Comparison of ENCODE assay signal across 9 cellular contexts in genomic region chr14:93939304-93940229, GRCh38. TPM values are rescaled to one million over a fixed set of nuclear protein-coding genes. Genes with fewer than 3 reads are reported as not detected.
DNase-seq lines count a peak whose midpoint lies in the region; ATAC-seq lines count a peak whose summit lies in the region.
"Had no signal": no experiment of that assay in that cellular context is flagged by ENCODE, and none has a peak within 500 bp of the region (broad histone marks: within the 10 kb centered on the region; RNA-seq: fewer than 3 reads in every experiment).

No MANE protein-coding gene starts in this region.

- H3K9me3 Mint-ChIP-seq in activated naive CD4-positive, alpha-beta T cell treated with anti-CD3 and anti-CD28 coated beads, Interleukin-2, amount 50 U/mL, for 24 hours, result no peaks in the 10 kb centered on the region

- peaks cover 3% of the 10 kb centered on the region for H3K27me3 Mint-ChIP-seq in activated naive CD4-positive, alpha-beta T cell treated with anti-CD3 and anti-CD28 coated beads, Interleukin-2, amount 50 U/mL, for 24 hours

- H3K36me3 Mint-ChIP-seq in activated naive CD4-positive, alpha-beta T cell treated with anti-CD3 and anti-CD28 coated beads, Interleukin-2, amount 50 U/mL, for 24 hours, result no peaks in the 10 kb centered on the region

- DNase-seq in C1 segment of cervical spinal cord (lab: John Stamatoyannopoulos, UW), result peak; percentile 8 to 83 (median 60)
- DNase-seq in SK-MEL-5 (ENCODE audit: low read depth, low spot score), result peak; percentile 80
- DNase-seq in cardiac septum (ENCODE audit: low spot score), result peak; percentile 85
- DNase-seq in posterior vena cava (ENCODE audit: low spot score), result peak; percentile 95
- peak; percentile 87 for DNase-seq in ureter (ENCODE audit: low spot score)

- peak overlapping the region; percentile 60 for H3K4me3 Mint-ChIP-seq in activated naive CD4-positive, alpha-beta T cell treated with anti-CD3 and anti-CD28 coated beads, Interleukin-2, amount 50 U/mL, for 24 hours

- intact Hi-C loops in cardiac septum (cut with DNase I), result loop anchor here (1.0 to 2.0 kb wide), 2 partner anchors 63 to 197 kb away; no protein-coding TSS in a partner anchor
- intact Hi-C loops in posterior vena cava (cut with DNase I), result loop anchor here (2.0 to 10.0 kb wide), 3 partner anchors 59 to 195 kb away; no protein-coding TSS in a partner anchor

- H3K4me1 Mint-ChIP-seq in activated naive CD4-positive, alpha-beta T cell treated with anti-CD3 and anti-CD28 coated beads, Interleukin-2, amount 50 U/mL, for 24 hours, result peaks cover 9% of the 10 kb centered on the region

- ATAC-seq in GM19328 (IDR thresholded peaks at IDR 0.05; ENCODE audit: unreplicated experiment) (peak; percentile 89), HG03442 (IDR thresholded peaks at IDR 0.05; ENCODE audit: unreplicated experiment) (peak; percentile 84)

- in situ Hi-C loops in SK-MEL-5 (cut with HindIII; ENCODE audit: low pct_unique_long_range_greater_than_20kb, low sequenced_read_pairs), result no loop called here

- no peak overlapping the region for H3K27ac Mint-ChIP-seq in activated naive CD4-positive, alpha-beta T cell treated with anti-CD3 and anti-CD28 coated beads, Interleukin-2, amount 50 U/mL, for 24 hours

RNA-seq across cellular contexts. Expression of gene FAM181A, which starts 12.4 kb away (rescaled TPM):
- total RNA-seq in SK-MEL-5 (2014; rRNA removed; shearing (Covaris generic)), result not detected in 2 replicates
- not detected in 2 replicates for polyA plus RNA-seq in SK-MEL-5 (2015; cell fraction: cytosol; rRNA removed)
- not detected in 2 replicates for polyA plus RNA-seq in SK-MEL-5 (2015; cell fraction: nucleus; rRNA removed)
- total RNA-seq in cardiac septum (not detected), posterior vena cava (not detected), ureter (not detected)
- total RNA-seq: T-helper 2 cell treated with Interferon-gamma antibody and Interleukin-4, amounts not matched to agents 100 ng/mL and 5 ng/mL, for 36 hours had no signal

RNA-seq across cellular contexts. Expression of gene ASB2, which starts 36.8 kb away (rescaled TPM):
- total RNA-seq in SK-MEL-5 (2014; rRNA removed; shearing (Covaris generic)), result 3.8 and 3.9 TPM in 2 replicates
- 1.5 and 2.2 TPM in 2 replicates for polyA plus RNA-seq in SK-MEL-5 (2015; cell fraction: cytosol; rRNA removed)
- 1.1 TPM in 2 replicates for polyA plus RNA-seq in SK-MEL-5 (2015; cell fraction: nucleus; rRNA removed)
- total RNA-seq in cardiac septum (156 TPM), posterior vena cava (10 to 100 TPM; 60.0 to 66.5 TPM), ureter (35.1 TPM)

RNA-seq across cellular contexts. Expression of gene CCDC197, which starts 57.5 kb away (rescaled TPM):
- not detected in 2 replicates for total RNA-seq in SK-MEL-5 (2014; rRNA removed; shearing (Covaris generic))
- not detected in 2 replicates for polyA plus RNA-seq in SK-MEL-5 (2015; cell fraction: cytosol; rRNA removed)
- not detected in 2 replicates for polyA plus RNA-seq in SK-MEL-5 (2015; cell fraction: nucleus; rRNA removed)
- total RNA-seq in cardiac septum (3.4 TPM), posterior vena cava (not detected), ureter (not detected)
- total RNA-seq: T-helper 2 cell treated with Interferon-gamma antibody and Interleukin-4, amounts not matched to agents 100 ng/mL and 5 ng/mL, for 36 hours had no signal

Comparison
In these comparisons a context has a peak if more than half of its experiments do, and no peak if none do; other contexts are left out.
1. Peak in every context shown above with its lines: DNase-seq and ATAC-seq.